Comparison of ENCODE assay signal across 29 cellular contexts in genomic region chr2:99028558-99028957, GRCh38.
"Had no signal": no experiment of that assay in that cellular context is flagged by ENCODE, and none has a peak within 500 bp of the region (broad histone marks: within the 10 kb centered on the region; RNA-seq: fewer than 3 reads in every experiment).

No MANE protein-coding gene starts in this region.

- H3K27me3 ChIP-seq: left lung, pancreas, sigmoid colon, spleen, suprapubic skin, tibial artery, upper lobe of right lung had no signal

- H3K27ac ChIP-seq: left lung, pancreas, prostate gland, sigmoid colon, spleen, suprapubic skin, thoracic aorta, tibial artery, upper lobe of right lung had no signal

- H3K36me3 ChIP-seq: left lung, pancreas, prostate gland, sigmoid colon, spleen, suprapubic skin, thoracic aorta, tibial artery, upper lobe of right lung had no signal

- H3K4me1 ChIP-seq: left lung, pancreas, prostate gland, sigmoid colon, spleen, suprapubic skin, tibial artery, upper lobe of right lung had no signal

- H3K4me3 ChIP-seq: left lung, lung, pancreas, prostate gland, sigmoid colon, spleen, suprapubic skin, thoracic aorta, tibial artery, upper lobe of right lung had no signal

- ATAC-seq: left colon; left lung; natural killer cell; pancreas; right cardiac atrium; stimulated activated effector memory CD8-positive, alpha-beta T cell treated with anti-CD3 and anti-CD28 coated beads, Interleukin-12 subunit alpha, Interleukin-12 subunit beta, amount 100 ng/mL, for 72 hours; upper lobe of right lung had no signal

- DNase-seq: hypothalamus; immature natural killer cell; kidney; left colon; left lung; mesendoderm; naive B cell; natural killer cell; nephron progenitor cell; nucleus accumbens; pancreas; posterior cingulate gyrus; retina; right cardiac atrium; sigmoid colon; small intestine; spleen; stimulated activated CD4-positive, alpha-beta T cell treated with anti-CD3 and anti-CD28 coated beads, Interleukin-4, amount 100 ng/mL, for 24 hours; stimulated activated naive CD4-positive, alpha-beta T cell; tibial artery; trophoblast cell; upper lobe of right lung had no signal

- FAIRE-seq: islet of Langerhans, kidney, pancreas, small intestine, urothelium cell line had no signal

- H3K9me3 ChIP-seq: pancreas, prostate gland, suprapubic skin, thoracic aorta, tibial artery, upper lobe of right lung had no signal
